ENCODE assay signal across 6 cellular contexts in the genomic region with DNA sequence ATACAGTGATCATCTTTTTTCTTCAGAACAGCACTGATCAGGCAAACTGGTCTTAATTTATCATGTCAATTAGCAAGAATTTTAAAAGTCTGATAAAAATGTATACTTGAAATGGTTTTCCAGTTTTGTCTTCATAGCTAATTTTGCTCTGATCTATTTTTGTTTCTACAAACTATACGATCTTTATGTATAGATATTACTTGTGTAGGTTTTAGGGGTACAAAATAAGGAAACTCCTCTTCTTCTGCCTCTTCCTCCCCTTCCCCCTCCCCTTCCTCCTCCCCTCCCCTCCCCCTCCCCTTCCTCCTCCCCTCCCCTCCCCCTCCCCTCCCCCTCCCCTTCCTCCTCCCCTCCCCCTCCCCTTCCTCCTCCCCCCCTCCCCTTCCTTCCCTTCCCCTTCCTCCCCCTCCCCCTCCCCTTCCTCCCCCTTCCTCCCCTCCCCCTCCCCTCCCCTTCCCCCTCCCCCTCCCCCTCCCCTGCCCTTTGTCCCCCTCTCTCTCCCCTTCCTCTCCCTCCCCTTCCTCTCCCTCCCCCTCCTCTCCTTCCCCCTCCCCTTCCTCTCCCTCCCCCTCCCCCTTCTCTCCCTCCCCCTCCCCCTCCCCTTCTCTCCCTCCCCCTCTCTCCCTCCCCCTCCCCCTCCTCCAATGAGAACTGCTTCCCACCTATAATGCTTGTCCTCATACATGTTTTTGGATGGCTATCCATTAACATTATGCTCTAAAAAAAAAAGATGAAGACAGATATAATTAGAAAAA.
"Had no signal": no experiment of that assay in that cellular context is flagged by ENCODE, and none has a peak within 500 bp of the region (broad histone marks: within the 10 kb centered on the region; RNA-seq: fewer than 3 reads in every experiment).

No MANE protein-coding gene starts in this region.

- H3K4me2 ChIP-seq: KMS-11 had no signal

- H3K27ac ChIP-seq: HL-60, KMS-11 had no signal

- H3K9ac ChIP-seq: KMS-11 had no signal

- FAIRE-seq: HTR-8/SVneo had no signal

- DNase-seq: IMR-90, KBM-7, KG1 had no signal
